23 cellular contexts compared by ENCODE assay signal in genomic region chr21:24729568-24729967, GRCh38.
DNase-seq lines count a peak whose midpoint lies in the region; ATAC-seq, FAIRE-seq and TF ChIP-seq lines count a peak whose summit lies in the region.
"Had no signal": no experiment of that assay in that cellular context is flagged by ENCODE, and none has a peak within 500 bp of the region (broad histone marks: within the 10 kb centered on the region; RNA-seq: fewer than 3 reads in every experiment).

No MANE protein-coding gene starts in this region.

- FAIRE-seq in bronchial epithelial cell (lab: Jason Lieb, UNC) (no peak), keratinocyte (lab: Jason Lieb, UNC) (no peak), GM12892 (lab: Jason Lieb, UNC) (no peak)
- FAIRE-seq: GM12891 had no signal

- POLR2A ChIA-PET in SK-N-SH (lab: Yijun Ruan, JAX) = no interaction called here
- POLR2A ChIA-PET in MCF 10A (lab: Yijun Ruan, JAX) = interaction anchor here (0.6 kb wide), 1 partner anchor 8 kb away, joined by 3 read pairs; no protein-coding TSS in a partner anchor

- H3K27ac ChIP-seq in SK-N-SH (ENCODE audit: low read depth in 2 of 2, low read length in 1 of 2) = peak overlapping the region in 1 of 2 experiments; percentile 25; a peak in 1 of 4 replicates
- no peak overlapping the region for H3K27ac ChIP-seq in keratinocyte (ENCODE audit: control insufficient read depth, insufficient read depth, low read length)
- H3K27ac ChIP-seq: 22Rv1, BLaER1, SJSA1 had no signal

- CTCF ChIA-PET in SK-N-SH (lab: Yijun Ruan, JAX) = no interaction called here
- CTCF ChIA-PET in MCF 10A (lab: Yijun Ruan, JAX) = interaction anchor here (0.8 to 1.0 kb wide), 2 partner anchors 9 to 12 kb away, joined by 3 to 4 read pairs; no protein-coding TSS in a partner anchor

- H3K4me2 ChIP-seq in SK-N-SH (no peak overlapping the region), keratinocyte (ENCODE audit: control insufficient read depth, extremely low read depth, insufficient read depth, low read depth, low read length) (no peak overlapping the region)
- H3K4me2 ChIP-seq: BLaER1 had no signal

- no peak for TF ChIP-seq CTCF in SK-N-SH (IDR thresholded peaks at IDR 0.05)
- TF ChIP-seq CTCF in bronchial epithelial cell (IDR thresholded peaks at IDR 0.05; ENCODE audit: insufficient read depth, low read length, severe bottlenecking) = no peak
- TF ChIP-seq CTCF in keratinocyte (optimal IDR thresholded peaks at IDR 0.05 in 1 of 3, IDR thresholded peaks at IDR 0.05 in 1 of 3, conservative IDR thresholded peaks at IDR 0.05 in 1 of 3; ENCODE audit: extremely low read depth in 1 of 3, insufficient read depth in 2 of 3, low read length in 3 of 3) = no peak
- TF ChIP-seq CTCF in MCF 10A (IDR thresholded peaks at IDR 0.05; ENCODE audit: unreplicated experiment) = no peak

- H3K4me1 ChIP-seq in SK-N-SH (ENCODE audit: control insufficient read depth in 1 of 2, insufficient read depth in 2 of 2, low read depth in 1 of 2, low read length in 1 of 2) (no peaks in the 10 kb centered on the region), keratinocyte (ENCODE audit: control insufficient read depth, extremely low read depth, insufficient read depth, low read length) (no peaks in the 10 kb centered on the region)
- H3K4me1 ChIP-seq: Caco-2, SJSA1 had no signal

- H3K4me3 ChIP-seq in SK-N-SH (ENCODE audit: low read depth in 2 of 2, low read length in 1 of 2) = no peak overlapping the region
- no peak overlapping the region for H3K4me3 ChIP-seq in bronchial epithelial cell (ENCODE audit: low read depth, low read length)
- H3K4me3 ChIP-seq in keratinocyte (ENCODE audit: control insufficient read depth in 2 of 3, extremely low read depth in 1 of 3, insufficient read depth in 2 of 3, low read depth in 1 of 3, low read length in 3 of 3) = no peak overlapping the region
- H3K4me3 ChIP-seq: BLaER1, SJSA1 had no signal

- H3K9me1 ChIP-seq in keratinocyte (ENCODE audit: control insufficient read depth, extremely low read depth, insufficient read depth, low read length) = no peaks in the 10 kb centered on the region

- no peak overlapping the region for H3K4me3 Mint-ChIP-seq in MCF 10A (ENCODE audit: unreplicated experiment)
- H3K4me3 Mint-ChIP-seq: CD4-positive, alpha-beta memory T cell had no signal

- no peaks in the 10 kb centered on the region for H3F3A ChIP-seq in SK-N-SH (replicated peaks; ENCODE audit: insufficient read depth)

- H3K36me3 Mint-ChIP-seq in MCF 10A (ENCODE audit: insufficient read depth, unreplicated experiment) = no peaks in the 10 kb centered on the region
- H3K36me3 Mint-ChIP-seq: CD4-positive, alpha-beta memory T cell had no signal

- dilution Hi-C loops in keratinocyte (cut with MboI; ENCODE audit: extremely low pct_ligation_motif_present, low sequenced_read_pairs) = no loop called here

- no peaks in the 10 kb centered on the region for H3K9me3 Mint-ChIP-seq in MCF 10A (ENCODE audit: unreplicated experiment)

- H3K27me3 ChIP-seq in SK-N-SH (ENCODE audit: insufficient read depth) (no peaks in the 10 kb centered on the region), bronchial epithelial cell (ENCODE audit: control insufficient read depth, insufficient read depth, low read length) (no peaks in the 10 kb centered on the region), keratinocyte (ENCODE audit: control insufficient read depth, extremely low read depth, insufficient read depth, low read length) (no peaks in the 10 kb centered on the region)
- H3K27me3 ChIP-seq: BLaER1, SJSA1 had no signal

- TF ChIP-seq POLR2A in GM12892 (IDR thresholded peaks at IDR 0.05; ENCODE audit: low read depth, low read length) = no peak

- H2AFZ ChIP-seq in SK-N-SH (ENCODE audit: low read depth) (no peak overlapping the region; the same call in 1 of the 2 replicates), keratinocyte (ENCODE audit: control insufficient read depth, low read length) (peak overlapping the region; percentile 9)

- peak; percentile 47; the same call in 2 of the 3 replicates for ATAC-seq in SK-N-SH treated with all-trans-retinoic acid at 6 μM for 48 hours

- TF ChIP-seq RAD21 in SK-N-SH (IDR thresholded peaks at IDR 0.05; ENCODE audit: low read length) = no peak

- H3K27me3 Mint-ChIP-seq in MCF 10A (ENCODE audit: insufficient read depth, unreplicated experiment) = no peaks in the 10 kb centered on the region
- H3K27me3 Mint-ChIP-seq: CD4-positive, alpha-beta memory T cell had no signal

- no peak for TF ChIP-seq EP300 in SK-N-SH (IDR thresholded peaks at IDR 0.05; ENCODE audit: borderline replicate concordance in 1 of 2, low read depth in 1 of 2, low read length in 1 of 2)

- 50% methylated on average over 3 of the region's 3 CpGs for WGBS in SK-N-SH (ENCODE audit: low lambda C conversion rate)

- no TSS peak for BruUV-seq in MCF 10A (replicated peaks; lab: Mats Ljungman, UMichigan)

- no peaks in the 10 kb centered on the region for H3K79me2 ChIP-seq in SK-N-SH (ENCODE audit: insufficient read depth)
- no peaks in the 10 kb centered on the region for H3K79me2 ChIP-seq in keratinocyte (ENCODE audit: control insufficient read depth, insufficient read depth, low read length)

- H3K27ac Mint-ChIP-seq in MCF 10A (ENCODE audit: low read depth, unreplicated experiment) = no peak overlapping the region
- H3K27ac Mint-ChIP-seq: CD4-positive, alpha-beta memory T cell had no signal

- intact Hi-C loops in MCF 10A (cut with micrococcal nuclease) = no loop called here

- DNase-seq in SK-N-SH = no peak
- DNase-seq in bronchial epithelial cell (ENCODE audit: low read depth) = peak; percentile 4
- no peak for DNase-seq in keratinocyte (ENCODE audit: low read depth, low spot score)
- no peak for DNase-seq in GM12892 (ENCODE audit: insufficient read length)
- no peak for DNase-seq in activated CD4-positive, alpha-beta T cell treated with anti-CD3 and anti-CD28 coated beads, Interleukin-2, amount 50 U/mL, for 48 hours
- DNase-seq in cerebellar cortex (ENCODE audit: low spot score) = no peak
- no peak for DNase-seq in MCF 10A (ENCODE audit: unreplicated experiment)
- DNase-seq: Caco-2; CD4-positive, alpha-beta memory T cell; GF-D8; Karpas-422; NCI-H1092 treated with DMSO at 0.1 percent for 48 hours; NCI-H1436; NCI-H187; NCI-H446; NCI-H524 treated with DMSO at 0.1 percent for 48 hours; NCI-H774; Right ventricle myocardium superior had no signal

- H3K9me3 ChIP-seq in SK-N-SH (no peaks in the 10 kb centered on the region), keratinocyte (ENCODE audit: control insufficient read depth, low read depth, low read length) (no peaks in the 10 kb centered on the region)
- H3K9me3 ChIP-seq: BLaER1, Caco-2, SJSA1 had no signal

- H3K4me1 Mint-ChIP-seq in MCF 10A (ENCODE audit: insufficient read depth, unreplicated experiment) = no peaks in the 10 kb centered on the region
- H3K4me1 Mint-ChIP-seq: CD4-positive, alpha-beta memory T cell had no signal

- H3K9ac ChIP-seq in SK-N-SH = no peak overlapping the region
- H3K9ac ChIP-seq in keratinocyte (ENCODE audit: control insufficient read depth, extremely low read depth, insufficient read depth, low read length) = no peak overlapping the region
- H3K9ac ChIP-seq: BLaER1 had no signal

- no peaks in the 10 kb centered on the region for H3K9me2 ChIP-seq in SK-N-SH

- no peaks in the 10 kb centered on the region for H4K20me1 ChIP-seq in SK-N-SH (ENCODE audit: insufficient read depth)
- no peaks in the 10 kb centered on the region for H4K20me1 ChIP-seq in keratinocyte (ENCODE audit: control insufficient read depth, extremely low read depth, insufficient read depth, low read length)
- H4K20me1 ChIP-seq: BLaER1 had no signal

- no peaks in the 10 kb centered on the region for H3K36me3 ChIP-seq in SK-N-SH (replicated peaks in 1 of 2; ENCODE audit: control insufficient read depth in 1 of 2, insufficient read depth in 2 of 2, low read length in 1 of 2)
- no peaks in the 10 kb centered on the region for H3K36me3 ChIP-seq in bronchial epithelial cell (ENCODE audit: control insufficient read depth, insufficient read depth, low read length)
- no peaks in the 10 kb centered on the region for H3K36me3 ChIP-seq in keratinocyte (ENCODE audit: control insufficient read depth in 2 of 2, extremely low read depth in 1 of 2, insufficient read depth in 2 of 2, low read length in 2 of 2)
- H3K36me3 ChIP-seq: BLaER1, SJSA1 had no signal

TF ChIP-seq in SK-N-SH treated with all-trans-retinoic acid at 6 μM for 48 hours, 23 proteins besides CTCF, POLR2A, EP300 and RAD21 (continues in another document):
- TF ChIP-seq ZNF565 (CRISPR knock-in tag; conservative IDR thresholded peaks at IDR 0.05; ENCODE audit: low read depth) = no peak
- TF ChIP-seq TCF4 (CRISPR knock-in tag; IDR thresholded peaks at IDR 0.05; ENCODE audit: borderline replicate concordance) = no peak
- TF ChIP-seq ISL1 (CRISPR knock-in tag; IDR thresholded peaks at IDR 0.05) = no peak
- TF ChIP-seq CSRNP3 (CRISPR knock-in tag; IDR thresholded peaks at IDR 0.05) = no peak

TF ChIP-seq in SK-N-SH, 30 proteins besides CTCF, POLR2A, EP300 and RAD21:
- TF ChIP-seq RCOR1 (IDR thresholded peaks at IDR 0.05; ENCODE audit: low read length) (no peak), TAF1 (IDR thresholded peaks at IDR 0.05; ENCODE audit: borderline replicate concordance, low read depth, low read length) (no peak), GATA2 (CRISPR knock-in tag; IDR thresholded peaks at IDR 0.05) (no peak), YY1 (IDR thresholded peaks at IDR 0.05; ENCODE audit: low read depth) (no peak), CHD2 (IDR thresholded peaks at IDR 0.05; ENCODE audit: low read length, partially characterized antibody) (no peak), TEAD4 (IDR thresholded peaks at IDR 0.05; ENCODE audit: borderline replicate concordance, insufficient read depth) (no peak)
